Comparison of ENCODE assay signal across 8 cellular contexts in genomic region chr3:127590593-127591477, GRCh38. TPM values are rescaled to one million over a fixed set of nuclear protein-coding genes. Genes with fewer than 3 reads are reported as not detected.
DNase-seq lines count a peak whose midpoint lies in the region; FAIRE-seq and TF ChIP-seq lines count a peak whose summit lies in the region.

Gene TPRA1 (minus strand): TSS chr3:127590733. CDS start chr3:127580146, 10,587 bp downstream.

- peak; percentile 44 for TF ChIP-seq POLR2A in H54 (IDR thresholded peaks at IDR 0.05; ENCODE audit: low read depth, low read length)

- TF ChIP-seq CTCF in fibroblast of the aortic adventitia (IDR thresholded peaks at IDR 0.05; ENCODE audit: insufficient read depth, low read length) = no peak
- no peak for TF ChIP-seq CTCF in nephron (IDR thresholded peaks at IDR 0.05; ENCODE audit: unreplicated experiment in 3 of 3)

- peak within 1 kb of the TSS; percentile 88 for H3K4me3 ChIP-seq in fibroblast of the aortic adventitia (ENCODE audit: low read depth, low read length)

- H3K27me3 Mint-ChIP-seq in nephron (ENCODE audit: low read depth) = no peaks in the 10 kb centered on the region
- H3K27me3 Mint-ChIP-seq in stimulated activated naive CD8-positive, alpha-beta T cell treated with anti-CD3 and anti-CD28 coated beads, Interleukin-15, Interleukin-2, amounts not matched to agents 100 ng/mL and 50 ng/mL, for 24 hours = no peaks in the 10 kb centered on the region

- DNase-seq in G401 (ENCODE audit: low spot score) (peak; percentile 99), H54 (ENCODE audit: insufficient read length, low spot score) (peak; percentile 94), LoVo (ENCODE audit: low spot score) (peak; percentile 93), SHP77 (lab: John Stamatoyannopoulos, UW) (peak; percentile 97), fibroblast of the aortic adventitia (ENCODE audit: low read depth) (peak; percentile 99)
- DNase-seq in activated effector memory CD4-positive, alpha-beta T cell treated with Interleukin-2 at 50 U/mL for 16 hours = peak; percentile 73

- H3K9me3 Mint-ChIP-seq in nephron = no peaks in the 10 kb centered on the region
- H3K9me3 Mint-ChIP-seq in stimulated activated naive CD8-positive, alpha-beta T cell treated with anti-CD3 and anti-CD28 coated beads, Interleukin-15, Interleukin-2, amounts not matched to agents 100 ng/mL and 50 ng/mL, for 24 hours = no peaks in the 10 kb centered on the region

- peak; percentile 11 for FAIRE-seq in H54 (lab: Jason Lieb, UNC)

- H3K4me1 Mint-ChIP-seq in nephron = peaks cover 30% of the 10 kb centered on the region
- H3K4me1 Mint-ChIP-seq in stimulated activated naive CD8-positive, alpha-beta T cell treated with anti-CD3 and anti-CD28 coated beads, Interleukin-15, Interleukin-2, amounts not matched to agents 100 ng/mL and 50 ng/mL, for 24 hours (ENCODE audit: low read depth) = peaks cover 28% of the 10 kb centered on the region

- peak within 1 kb of the TSS; percentile 91 to 93 (median 93) for H3K4me3 Mint-ChIP-seq in nephron
- H3K4me3 Mint-ChIP-seq in stimulated activated naive CD8-positive, alpha-beta T cell treated with anti-CD3 and anti-CD28 coated beads, Interleukin-15, Interleukin-2, amounts not matched to agents 100 ng/mL and 50 ng/mL, for 24 hours = peak within 1 kb of the TSS; percentile 93

- in situ Hi-C loops in G401 (cut with HindIII; ENCODE audit: low sequenced_read_pairs) = no loop called here

- H3K27ac Mint-ChIP-seq in nephron = peak within 1 kb of the TSS; percentile 96 to 97 (median 97)
- H3K27ac Mint-ChIP-seq in stimulated activated naive CD8-positive, alpha-beta T cell treated with anti-CD3 and anti-CD28 coated beads, Interleukin-15, Interleukin-2, amounts not matched to agents 100 ng/mL and 50 ng/mL, for 24 hours = peak within 1 kb of the TSS; percentile 96

- no peaks in the 10 kb centered on the region for H3K36me3 Mint-ChIP-seq in nephron (ENCODE audit: low read depth)
- H3K36me3 Mint-ChIP-seq in stimulated activated naive CD8-positive, alpha-beta T cell treated with anti-CD3 and anti-CD28 coated beads, Interleukin-15, Interleukin-2, amounts not matched to agents 100 ng/mL and 50 ng/mL, for 24 hours (ENCODE audit: low read depth) = no peaks in the 10 kb centered on the region

RNA-seq across cellular contexts. Expression of gene TPRA1, which starts in this region (rescaled TPM):
- 38.3 and 42.3 TPM in 2 replicates for total RNA-seq in G401 (2014; rRNA removed; shearing (Covaris generic))
- 25.6 and 29.4 TPM in 2 replicates for total RNA-seq in fibroblast of the aortic adventitia (ENCODE audit: low replicate concordance)

Comparison
In these comparisons a context has a peak if more than half of its experiments do, and no peak if none do; other contexts are left out.
1. Peak in every context shown above with its lines: DNase-seq and H3K4me3 ChIP-seq.